ENCODE assay signal across 8 cellular contexts in the genomic region with DNA sequence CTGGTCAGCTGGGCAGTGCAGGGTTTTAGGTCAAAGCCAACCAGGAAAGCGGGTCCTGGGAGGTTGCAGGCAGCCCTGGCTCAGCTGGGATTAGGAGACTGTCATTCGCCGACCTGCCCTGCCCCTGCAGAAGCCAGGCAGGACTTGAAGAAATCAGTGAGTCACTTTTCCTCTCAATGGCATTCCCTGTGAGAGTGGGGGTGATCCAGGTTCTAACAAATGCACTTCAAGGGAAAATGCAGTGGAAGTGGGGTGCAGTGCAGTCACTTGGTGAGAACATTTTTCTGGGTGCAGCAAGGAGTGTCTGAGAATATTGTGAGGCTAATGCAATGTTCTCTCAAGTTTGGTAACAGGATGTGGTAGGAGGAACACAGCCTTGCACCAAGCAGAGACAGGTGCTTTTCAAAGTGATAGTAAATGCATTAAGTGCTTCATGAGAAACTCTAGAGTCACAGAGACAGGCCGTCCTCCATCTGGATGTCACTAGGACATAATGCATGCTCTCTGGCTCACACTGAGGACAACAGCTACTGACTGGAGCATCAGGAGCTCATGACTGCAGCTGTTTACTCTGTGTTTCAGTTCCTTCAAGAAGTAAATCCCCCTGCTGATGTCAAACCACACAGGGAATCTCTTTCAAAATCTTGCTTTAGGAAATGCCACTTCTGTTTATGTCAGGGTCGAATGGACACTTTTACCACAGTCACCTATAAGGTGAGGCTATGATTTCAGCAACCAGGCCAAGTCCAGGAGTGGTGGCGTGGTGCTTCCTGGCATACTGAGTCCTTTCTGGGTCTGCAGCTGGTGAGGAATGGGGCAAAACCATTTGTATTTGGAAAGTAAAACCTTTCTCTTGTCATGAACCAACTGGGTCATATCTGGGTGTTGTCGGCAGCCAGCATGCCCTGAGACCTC. TPM values are rescaled to one million over a fixed set of nuclear protein-coding genes. Genes with fewer than 3 reads are reported as not detected.
DNase-seq lines count a peak whose midpoint lies in the region; ATAC-seq and TF ChIP-seq lines count a peak whose summit lies in the region.

No MANE protein-coding gene starts in this region.

- peak overlapping the region; percentile 75 for H3K27ac ChIP-seq in lower lobe of right lung

- peaks cover 2% of the 10 kb centered on the region for H3K36me3 Mint-ChIP-seq in T-helper 2 cell treated with Interferon-gamma antibody and Interleukin-4, amounts not matched to agents 5 μg/mL and 100 μg/mL, for 36 hours (ENCODE audit: low read depth)

- H3K27me3 Mint-ChIP-seq in T-helper 2 cell treated with Interferon-gamma antibody and Interleukin-4, amounts not matched to agents 5 μg/mL and 100 μg/mL, for 36 hours (ENCODE audit: low read depth) = no peaks in the 10 kb centered on the region

- peaks cover 26% of the 10 kb centered on the region for H3K4me1 ChIP-seq in lower lobe of right lung

- no peak for TF ChIP-seq CTCF in lower lobe of right lung (IDR thresholded peaks at IDR 0.05)

- H3K9me3 Mint-ChIP-seq in T-helper 2 cell treated with Interferon-gamma antibody and Interleukin-4, amounts not matched to agents 5 μg/mL and 100 μg/mL, for 36 hours = no peaks in the 10 kb centered on the region

- peak overlapping the region; percentile 77 for H3K4me3 Mint-ChIP-seq in T-helper 2 cell treated with Interferon-gamma antibody and Interleukin-4, amounts not matched to agents 5 μg/mL and 100 μg/mL, for 36 hours

- peak; percentile 5 for DNase-seq in GF-D8 (lab: John Stamatoyannopoulos, UW)
- DNase-seq in T-helper 2 cell treated with Interferon-gamma antibody and Interleukin-4, amounts not matched to agents 5 μg/mL and 100 μg/mL, for 36 hours (ENCODE audit: low spot score) = peak; percentile 53
- DNase-seq in lower lobe of right lung = no peak
- no peak for DNase-seq in NCI-H526 (lab: John Stamatoyannopoulos, UW)
- DNase-seq in NCI-H2227 (lab: John Stamatoyannopoulos, UW; ENCODE audit: unreplicated experiment) = no peak
- no peak for DNase-seq in stimulated activated CD8-positive, alpha-beta memory T cell treated with anti-CD3 and anti-CD28 coated beads, Interleukin-4, amount 100 ng/mL, for 48 hours

- H3K9me3 ChIP-seq in lower lobe of right lung = no peaks in the 10 kb centered on the region

- ATAC-seq in GM19397 (IDR thresholded peaks at IDR 0.05; ENCODE audit: unreplicated experiment) (peak; percentile 85), HG03280 (IDR thresholded peaks at IDR 0.05; ENCODE audit: unreplicated experiment) (peak; percentile 77), lower lobe of right lung (peak; percentile 71 to 72)

- H3K27me3 ChIP-seq in lower lobe of right lung (ENCODE audit: low read depth) = no peaks in the 10 kb centered on the region

- intact Hi-C loops in lower lobe of right lung (cut with DNase I) = no loop called here

- H3K36me3 ChIP-seq in lower lobe of right lung = no peaks in the 10 kb centered on the region

- peak overlapping the region; percentile 98 for H3K27ac Mint-ChIP-seq in T-helper 2 cell treated with Interferon-gamma antibody and Interleukin-4, amounts not matched to agents 5 μg/mL and 100 μg/mL, for 36 hours

- H3K4me3 ChIP-seq in lower lobe of right lung = no peak overlapping the region

- peaks cover 35% of the 10 kb centered on the region for H3K4me1 Mint-ChIP-seq in T-helper 2 cell treated with Interferon-gamma antibody and Interleukin-4, amounts not matched to agents 5 μg/mL and 100 μg/mL, for 36 hours (ENCODE audit: low read depth)

RNA-seq across cellular contexts. Expression of gene CDK5R1, which starts 16.7 kb away (rescaled TPM):
- 1.3 TPM for total RNA-seq in lower lobe of right lung

RNA-seq across cellular contexts. Expression of gene PSMD11, which starts 59.2 kb away (rescaled TPM):
- total RNA-seq in lower lobe of right lung = 57.2 TPM

Comparison
In these comparisons a context has a peak if more than half of its experiments do, and no peak if none do; other contexts are left out.
1. DNase-seq: peak in GF-D8 (single experiment) and T-helper 2 cell treated with Interferon-gamma antibody and Interleukin-4, amounts not matched to agents 5 μg/mL and 100 μg/mL, for 36 hours (single experiment); none in lower lobe of right lung (single experiment), NCI-H526 (0 of 2), NCI-H2227 (single experiment) and stimulated activated CD8-positive, alpha-beta memory T cell treated with anti-CD3 and anti-CD28 coated beads, Interleukin-4, amount 100 ng/mL, for 48 hours (single experiment).
2. Peak in every context shown above with its lines, with median percentiles within 50 percentile points of each other: ATAC-seq.